ENCODE assay signal across 14 cellular contexts in the genomic region with DNA sequence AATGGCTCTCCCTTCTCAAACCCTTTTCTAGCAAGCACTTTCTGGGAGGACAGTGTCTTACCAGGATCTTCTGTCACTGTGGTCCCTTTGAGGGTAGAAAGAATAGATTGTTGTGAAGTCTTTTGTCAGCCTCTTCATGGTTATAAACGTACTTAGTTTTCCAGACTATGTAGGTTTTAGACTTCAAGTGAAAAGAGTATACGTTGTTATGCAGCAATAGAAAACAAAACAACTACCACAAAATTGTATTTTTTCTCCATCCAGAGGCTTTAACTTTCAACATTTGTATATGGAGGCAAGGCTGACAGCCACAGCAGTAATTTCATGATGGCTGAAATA. TPM values are rescaled to one million over a fixed set of nuclear protein-coding genes. Genes with fewer than 3 reads are reported as not detected.
DNase-seq lines count a peak whose midpoint lies in the region; ATAC-seq and TF ChIP-seq lines count a peak whose summit lies in the region.
"Had no signal": no experiment of that assay in that cellular context is flagged by ENCODE, and none has a peak within 500 bp of the region (broad histone marks: within the 10 kb centered on the region; RNA-seq: fewer than 3 reads in every experiment).

No MANE protein-coding gene starts in this region.

- H3K27me3 ChIP-seq in CD4-positive, CD25-positive, alpha-beta regulatory T cell (ENCODE audit: control insufficient read depth, insufficient read depth, low read length): no peaks in the 10 kb centered on the region
- H3K27me3 ChIP-seq in DND-41 (ENCODE audit: insufficient read depth, low read length, poor library complexity): no peaks in the 10 kb centered on the region
- H3K27me3 ChIP-seq in endodermal cell (ENCODE audit: control insufficient read depth, insufficient read depth, low read length, poor library complexity, severe bottlenecking): no peaks in the 10 kb centered on the region
- H3K27me3 ChIP-seq: gastroesophageal sphincter had no signal

- no peak overlapping the region for H3K4me2 ChIP-seq in DND-41 (ENCODE audit: insufficient read depth, low read length)

- peaks cover 98% of the 10 kb centered on the region for H3K79me2 ChIP-seq in DND-41 (ENCODE audit: insufficient read depth, low read length)

- WGBS in endodermal cell (ENCODE audit: insufficient coverage in 1 of 2, insufficient read length in 1 of 2), 2 experiments: 81 to 83% methylated on average over 2 of the region's 2 CpGs

- H4K20me1 ChIP-seq in DND-41 (ENCODE audit: insufficient read depth, low read length): peaks cover 50% of the 10 kb centered on the region

- H3K4me1 Mint-ChIP-seq in CD4-positive, CD25-positive, alpha-beta regulatory T cell: peaks cover 66 to 99% (median 88%) of the 10 kb centered on the region in 4 donors
- H3K4me1 Mint-ChIP-seq in activated naive CD8-positive, alpha-beta T cell treated with anti-CD3 and anti-CD28 coated beads for 36 hours: peaks cover 95% of the 10 kb centered on the region
- H3K4me1 Mint-ChIP-seq in natural killer cell treated with Interleukin-12 subunit alpha and Interleukin-12 subunit beta and Interleukin-15 and Interleukin-18, amount 100 ng/mL, for 72 hours (ENCODE audit: low read depth in 2 of 2): peaks cover 89 to 93% of the 10 kb centered on the region in 2 donors
- peaks cover 8% of the 10 kb centered on the region for H3K4me1 Mint-ChIP-seq in endodermal cell
- H3K4me1 Mint-ChIP-seq: brain; stimulated activated memory B cell treated with anti-CD40 and anti-IgM and Interleukin-4, amounts not matched to agents 10 μg/mL and 1 μg/mL and 100 μg/mL, for 72 hours had no signal

- H3K9me3 ChIP-seq in CD4-positive, CD25-positive, alpha-beta regulatory T cell (ENCODE audit: control insufficient read depth in 2 of 2, low read length in 2 of 2): no peaks in the 10 kb centered on the region
- H3K9me3 ChIP-seq in DND-41 (ENCODE audit: insufficient read depth, low read length, severe bottlenecking) (no peaks in the 10 kb centered on the region), endodermal cell (ENCODE audit: control insufficient read depth, low read length) (no peaks in the 10 kb centered on the region)
- H3K9me3 ChIP-seq: gastroesophageal sphincter had no signal

- H3K36me3 Mint-ChIP-seq in CD4-positive, CD25-positive, alpha-beta regulatory T cell: peaks cover 17% of the 10 kb centered on the region
- peaks cover 70% of the 10 kb centered on the region for H3K36me3 Mint-ChIP-seq in activated naive CD8-positive, alpha-beta T cell treated with anti-CD3 and anti-CD28 coated beads for 36 hours
- peaks cover 23% of the 10 kb centered on the region for H3K36me3 Mint-ChIP-seq in natural killer cell treated with Interleukin-12 subunit alpha and Interleukin-12 subunit beta and Interleukin-15 and Interleukin-18, amount 100 ng/mL, for 72 hours
- H3K36me3 Mint-ChIP-seq in endodermal cell (ENCODE audit: low read depth): no peaks in the 10 kb centered on the region
- H3K36me3 Mint-ChIP-seq: brain; stimulated activated memory B cell treated with anti-CD40 and anti-IgM and Interleukin-4, amounts not matched to agents 10 μg/mL and 1 μg/mL and 100 μg/mL, for 72 hours had no signal

- no peak overlapping the region for H2AFZ ChIP-seq in DND-41 (ENCODE audit: low read depth, low read length)

- peak overlapping the region; percentile 87 for H3K27ac ChIP-seq in CD4-positive, CD25-positive, alpha-beta regulatory T cell (ENCODE audit: insufficient read depth, low read length, poor library complexity, severe bottlenecking)
- H3K27ac ChIP-seq in DND-41 (ENCODE audit: low read length) (peak overlapping the region; percentile 99), endodermal cell (ENCODE audit: low read depth, low read length) (no peak overlapping the region)

- H3K9me3 Mint-ChIP-seq in CD4-positive, CD25-positive, alpha-beta regulatory T cell: no peaks in the 10 kb centered on the region
- peaks cover 9% of the 10 kb centered on the region for H3K9me3 Mint-ChIP-seq in activated naive CD8-positive, alpha-beta T cell treated with anti-CD3 and anti-CD28 coated beads for 36 hours
- no peaks in the 10 kb centered on the region for H3K9me3 Mint-ChIP-seq in natural killer cell treated with Interleukin-12 subunit alpha and Interleukin-12 subunit beta and Interleukin-15 and Interleukin-18, amount 100 ng/mL, for 72 hours
- no peaks in the 10 kb centered on the region for H3K9me3 Mint-ChIP-seq in endodermal cell
- H3K9me3 Mint-ChIP-seq: brain; stimulated activated memory B cell treated with anti-CD40 and anti-IgM and Interleukin-4, amounts not matched to agents 10 μg/mL and 1 μg/mL and 100 μg/mL, for 72 hours had no signal

- no peak for ATAC-seq in CD4-positive, CD25-positive, alpha-beta regulatory T cell (ENCODE audit: low read depth in 2 of 2)
- ATAC-seq in DND-41 (ENCODE audit: insufficient read depth, low read depth) (no peak), GM21529 (IDR thresholded peaks at IDR 0.05; ENCODE audit: unreplicated experiment) (no peak)
- no peak for ATAC-seq in natural killer cell treated with Interleukin-12 subunit alpha and Interleukin-12 subunit beta and Interleukin-15 and Interleukin-18, amount 100 ng/mL, for 72 hours
- ATAC-seq: gastroesophageal sphincter had no signal

- peak overlapping the region; percentile 84 for H3K4me3 ChIP-seq in CD4-positive, CD25-positive, alpha-beta regulatory T cell (ENCODE audit: low read depth, low read length)
- H3K4me3 ChIP-seq in DND-41 (ENCODE audit: low read depth in 1 of 2, low read length in 2 of 2) (no peak overlapping the region), endodermal cell (ENCODE audit: low read length) (no peak overlapping the region)
- H3K4me3 ChIP-seq: gastroesophageal sphincter had no signal

- no peak for DNase-seq in CD4-positive, CD25-positive, alpha-beta regulatory T cell
- DNase-seq in DND-41 (no peak), DMS 273 treated with DMSO at 0.1 percent for 48 hours (lab: John Stamatoyannopoulos, UW) (no peak), endodermal cell (no peak)
- no peak for DNase-seq in activated naive CD8-positive, alpha-beta T cell treated with anti-CD3 and anti-CD28 coated beads for 36 hours
- DNase-seq in natural killer cell treated with Interleukin-12 subunit alpha and Interleukin-12 subunit beta and Interleukin-15 and Interleukin-18, amount 100 ng/mL, for 72 hours (ENCODE audit: low spot score): no peak
- DNase-seq: activated CD8-positive, alpha-beta memory T cell treated with anti-CD3 and anti-CD28 coated beads, Interleukin-2, amount 50 U/mL, for 4 hours; NCI-H2081; SIG-M5; stimulated activated CD4-positive, alpha-beta T cell treated with anti-CD3 and anti-CD28 coated beads, Interleukin-2, amount 100 ng/mL, for 48 hours had no signal

- H3K4me3 Mint-ChIP-seq in CD4-positive, CD25-positive, alpha-beta regulatory T cell: peak overlapping the region; percentile 84 to 96 (median 86)
- peak overlapping the region; percentile 86 for H3K4me3 Mint-ChIP-seq in activated naive CD8-positive, alpha-beta T cell treated with anti-CD3 and anti-CD28 coated beads for 36 hours
- H3K4me3 Mint-ChIP-seq in natural killer cell treated with Interleukin-12 subunit alpha and Interleukin-12 subunit beta and Interleukin-15 and Interleukin-18, amount 100 ng/mL, for 72 hours: peak overlapping the region; percentile 89
- H3K4me3 Mint-ChIP-seq in endodermal cell: no peak overlapping the region
- H3K4me3 Mint-ChIP-seq: brain; stimulated activated memory B cell treated with anti-CD40 and anti-IgM and Interleukin-4, amounts not matched to agents 10 μg/mL and 1 μg/mL and 100 μg/mL, for 72 hours had no signal

- H3K27me3 Mint-ChIP-seq in CD4-positive, CD25-positive, alpha-beta regulatory T cell: no peaks in the 10 kb centered on the region
- H3K27me3 Mint-ChIP-seq in activated naive CD8-positive, alpha-beta T cell treated with anti-CD3 and anti-CD28 coated beads for 36 hours: no peaks in the 10 kb centered on the region
- H3K27me3 Mint-ChIP-seq in natural killer cell treated with Interleukin-12 subunit alpha and Interleukin-12 subunit beta and Interleukin-15 and Interleukin-18, amount 100 ng/mL, for 72 hours: no peaks in the 10 kb centered on the region
- H3K27me3 Mint-ChIP-seq in endodermal cell (ENCODE audit: insufficient read depth): no peaks in the 10 kb centered on the region

- TF ChIP-seq CTCF in DND-41 (IDR thresholded peaks at IDR 0.05; ENCODE audit: borderline replicate concordance, extremely low read depth, low read length, poor library complexity, severe bottlenecking): no peak
- no peak for TF ChIP-seq CTCF in endodermal cell (conservative IDR thresholded peaks at IDR 0.05)

- H3K9ac ChIP-seq in DND-41 (ENCODE audit: low read depth, low read length) (no peak overlapping the region), endodermal cell (ENCODE audit: extremely low read depth, low read length, poor library complexity, severe bottlenecking) (no peak overlapping the region)

- no peaks in the 10 kb centered on the region for H3K36me3 ChIP-seq in CD4-positive, CD25-positive, alpha-beta regulatory T cell (ENCODE audit: control insufficient read depth, insufficient read depth, low read length)
- H3K36me3 ChIP-seq in DND-41 (ENCODE audit: insufficient read depth, low read length) (peaks cover 13% of the 10 kb centered on the region), endodermal cell (ENCODE audit: control insufficient read depth, insufficient read depth, low read length) (no peaks in the 10 kb centered on the region)
- H3K36me3 ChIP-seq: gastroesophageal sphincter had no signal

- peaks cover 99% of the 10 kb centered on the region for H3K4me1 ChIP-seq in CD4-positive, CD25-positive, alpha-beta regulatory T cell (ENCODE audit: control insufficient read depth, insufficient read depth, low read length, poor library complexity, severe bottlenecking)
- peaks cover 66% of the 10 kb centered on the region for H3K4me1 ChIP-seq in DND-41 (ENCODE audit: insufficient read depth, low read length)
- no peaks in the 10 kb centered on the region for H3K4me1 ChIP-seq in endodermal cell (ENCODE audit: control insufficient read depth, insufficient read depth, low read length)

- H3K27ac Mint-ChIP-seq in CD4-positive, CD25-positive, alpha-beta regulatory T cell: peak overlapping the region; percentile 89 to 100 (median 98)
- peak overlapping the region; percentile 95 for H3K27ac Mint-ChIP-seq in activated naive CD8-positive, alpha-beta T cell treated with anti-CD3 and anti-CD28 coated beads for 36 hours
- H3K27ac Mint-ChIP-seq in natural killer cell treated with Interleukin-12 subunit alpha and Interleukin-12 subunit beta and Interleukin-15 and Interleukin-18, amount 100 ng/mL, for 72 hours: peak overlapping the region; percentile 97 to 98
- H3K27ac Mint-ChIP-seq in endodermal cell: no peak overlapping the region
- H3K27ac Mint-ChIP-seq: brain; stimulated activated memory B cell treated with anti-CD40 and anti-IgM and Interleukin-4, amounts not matched to agents 10 μg/mL and 1 μg/mL and 100 μg/mL, for 72 hours had no signal

RNA-seq across cellular contexts. Expression of gene PRKCH, which starts 23.7 kb away (rescaled TPM):
- 457 TPM for total RNA-seq in CD4-positive, CD25-positive, alpha-beta regulatory T cell
- polyA plus RNA-seq in CD4-positive, CD25-positive, alpha-beta regulatory T cell: 100 to 1,000 TPM; 194 to 221 (median 199) TPM
- 100 to 1,000 TPM; 176 to 177 TPM for total RNA-seq in activated naive CD8-positive, alpha-beta T cell treated with anti-CD3 and anti-CD28 coated beads for 36 hours
- 100 to 1,000 TPM; 182 to 216 TPM for total RNA-seq in natural killer cell treated with Interleukin-12 subunit alpha and Interleukin-12 subunit beta and Interleukin-15 and Interleukin-18, amount 100 ng/mL, for 72 hours
- 1 to 10 TPM; 7.2 to 8.6 TPM for total RNA-seq in endodermal cell
- 1.2 TPM for polyA plus RNA-seq in endodermal cell (2013, experiment 1 of 2)
- polyA plus RNA-seq in endodermal cell (2013, experiment 2 of 2): 1.4 TPM

Comparison
In these comparisons a context has a peak if more than half of its experiments do, and no peak if none do; other contexts are left out.
1. RNA of gene PRKCH, which starts 23.7 kb away (total RNA-seq): 457 TPM in CD4-positive, CD25-positive, alpha-beta regulatory T cell (single experiment), 182 to 216 TPM in natural killer cell treated with Interleukin-12 subunit alpha and Interleukin-12 subunit beta and Interleukin-15 and Interleukin-18, amount 100 ng/mL, for 72 hours and 176 to 177 TPM in activated naive CD8-positive, alpha-beta T cell treated with anti-CD3 and anti-CD28 coated beads for 36 hours; 7.2 to 8.6 TPM in endodermal cell; every median in the first group is over 10 times any median in the second.